In the genomic region with DNA sequence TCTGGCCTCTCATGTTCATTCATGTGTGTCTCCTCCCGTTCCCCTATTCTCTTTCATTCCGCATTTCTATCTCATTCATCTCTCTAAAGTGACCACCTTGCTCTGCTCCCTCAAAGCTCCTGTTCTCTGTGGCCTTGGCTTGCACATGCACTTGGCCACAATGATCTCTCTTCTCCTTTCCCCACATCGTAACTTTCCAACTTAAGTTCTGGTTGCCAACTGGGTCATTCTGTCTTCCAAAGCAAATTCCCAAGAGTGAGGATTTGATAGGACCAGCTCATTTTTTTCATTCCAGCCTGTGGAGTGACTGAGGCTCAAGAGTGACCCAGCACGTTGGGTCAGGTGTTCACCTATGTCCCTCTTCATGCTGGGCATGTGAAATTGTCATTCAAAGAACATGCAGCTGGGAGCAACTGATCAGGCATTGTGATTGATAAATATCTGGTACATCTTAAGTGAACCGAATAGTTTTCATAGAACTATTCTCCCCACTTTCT, we compare ENCODE assay signal across 24 cellular contexts.
"Had no signal": no experiment of that assay in that cellular context is flagged by ENCODE, and none has a peak within 500 bp of the region (broad histone marks: within the 10 kb centered on the region; RNA-seq: fewer than 3 reads in every experiment).

No MANE protein-coding gene starts in this region.

- H3K27me3 ChIP-seq: neutrophil, pancreas, right lobe of liver, tibial nerve, upper lobe of right lung, uterus had no signal

- H3K36me3 ChIP-seq: esophagus squamous epithelium, neutrophil, pancreas, right lobe of liver, thoracic aorta, tibial nerve, upper lobe of right lung, uterus had no signal

- FAIRE-seq: endothelial cell of umbilical vein, keratinocyte, pancreas, small intestine had no signal

- H3K27ac ChIP-seq: coronary artery, esophagus squamous epithelium, neutrophil, pancreas, right lobe of liver, thoracic aorta, tibial nerve, upper lobe of right lung, uterus had no signal

- DNase-seq: dermis blood vessel endothelial cell; effector memory CD4-positive, alpha-beta T cell; erythroblast; esophagus squamous epithelium; foreskin melanocyte; head of caudate nucleus; mucosa of descending colon; naive B cell; pancreas; retina; right lobe of liver; small intestine; stimulated activated CD4-positive, alpha-beta T cell treated with anti-CD3 and anti-CD28 coated beads, Interleukin-15, amount 100 ng/mL, for 24 hours; stimulated activated CD4-positive, alpha-beta T cell treated with anti-CD3 and anti-CD28 coated beads, Interleukin-2, amount 100 ng/mL, for 48 hours; stimulated activated naive B cell treated with anti-CD40 and anti-IgM and Interleukin-4, amounts not matched to agents 10 μg/mL and 1 μg/mL and 100 μg/mL, for 72 hours; upper lobe of right lung; uterus had no signal

- H3K4me3 ChIP-seq: coronary artery, esophagus squamous epithelium, lung, mucosa of descending colon, pancreas, right lobe of liver, thoracic aorta, tibial nerve, upper lobe of right lung, uterus had no signal

- H3K9me3 ChIP-seq: esophagus squamous epithelium, mucosa of descending colon, neutrophil, pancreas, right lobe of liver, thoracic aorta, upper lobe of right lung, uterus had no signal

- H3K4me1 ChIP-seq: right lobe of liver, upper lobe of right lung, uterus had no signal
